Comparison of ENCODE assay signal across 12 cellular contexts in genomic region chr10:3924344-3924743, GRCh38.
DNase-seq lines count a peak whose midpoint lies in the region; ATAC-seq and TF ChIP-seq lines count a peak whose summit lies in the region.
"Had no signal": no experiment of that assay in that cellular context is flagged by ENCODE, and none has a peak within 500 bp of the region (broad histone marks: within the 10 kb centered on the region; RNA-seq: fewer than 3 reads in every experiment).

No MANE protein-coding gene starts in this region.

- CTCF ChIA-PET in MCF 10A (lab: Yijun Ruan, JAX), result no interaction called here

- no peaks in the 10 kb centered on the region for H3K9me3 ChIP-seq in breast epithelium
- H3K9me3 ChIP-seq: body of pancreas had no signal

- H3K27ac ChIP-seq in breast epithelium, result no peak overlapping the region
- H3K27ac ChIP-seq: A549, body of pancreas, neural progenitor cell had no signal

- peaks cover 6% of the 10 kb centered on the region for H3K4me1 Mint-ChIP-seq in MCF 10A (ENCODE audit: insufficient read depth, unreplicated experiment)
- H3K4me1 Mint-ChIP-seq in type B pancreatic cell (ENCODE audit: unreplicated experiment), result peaks cover 12% of the 10 kb centered on the region

- POLR2A ChIA-PET in MCF 10A (lab: Yijun Ruan, JAX), result interaction anchor here (1.2 kb wide), 1 partner anchor 141 kb away, joined by 3 read pairs; no protein-coding TSS in a partner anchor

- H3K4me3 Mint-ChIP-seq in MCF 10A (ENCODE audit: unreplicated experiment) (no peak overlapping the region), type B pancreatic cell (no peak overlapping the region)
- H3K4me3 Mint-ChIP-seq: neural progenitor cell had no signal

- no peaks in the 10 kb centered on the region for H3K36me3 Mint-ChIP-seq in MCF 10A (ENCODE audit: insufficient read depth, unreplicated experiment)
- no peaks in the 10 kb centered on the region for H3K36me3 Mint-ChIP-seq in type B pancreatic cell
- H3K36me3 Mint-ChIP-seq: neural progenitor cell had no signal

- TF ChIP-seq CTCF in MCF 10A (IDR thresholded peaks at IDR 0.05; ENCODE audit: unreplicated experiment) (no peak), breast epithelium (IDR thresholded peaks at IDR 0.05) (no peak), type B pancreatic cell (conservative IDR thresholded peaks at IDR 0.05) (no peak)

- H3K9me3 Mint-ChIP-seq in MCF 10A (ENCODE audit: unreplicated experiment) (no peaks in the 10 kb centered on the region), type B pancreatic cell (peaks cover 5% of the 10 kb centered on the region)

- H3K27ac Mint-ChIP-seq in MCF 10A (ENCODE audit: low read depth, unreplicated experiment) (peak overlapping the region; percentile 78), type B pancreatic cell (peak overlapping the region; percentile 37)
- H3K27ac Mint-ChIP-seq: neural progenitor cell had no signal

- ATAC-seq in HG03565 (IDR thresholded peaks at IDR 0.05; ENCODE audit: unreplicated experiment), result no peak
- ATAC-seq: A549, body of pancreas had no signal

- BruUV-seq in MCF 10A (replicated peaks; lab: Mats Ljungman, UMichigan), result no TSS peak

- H3K27me3 Mint-ChIP-seq in MCF 10A (ENCODE audit: insufficient read depth, unreplicated experiment), result no peaks in the 10 kb centered on the region
- no peaks in the 10 kb centered on the region for H3K27me3 Mint-ChIP-seq in type B pancreatic cell

- intact Hi-C loops in MCF 10A (cut with micrococcal nuclease), result no loop called here
- intact Hi-C loops in breast epithelium (cut with DNase I; ENCODE audit: low total_unique reads), result no loop called here

- H3K4me3 ChIP-seq in breast epithelium, result no peak overlapping the region
- H3K4me3 ChIP-seq: A549, body of pancreas, neural progenitor cell had no signal

- H3K27me3 ChIP-seq in breast epithelium, result no peaks in the 10 kb centered on the region
- H3K27me3 ChIP-seq: body of pancreas, neural progenitor cell had no signal

- no peaks in the 10 kb centered on the region for H3K36me3 ChIP-seq in breast epithelium
- H3K36me3 ChIP-seq: neural progenitor cell had no signal

- H3K4me1 ChIP-seq in breast epithelium, result no peaks in the 10 kb centered on the region
- H3K4me1 ChIP-seq: A549, body of pancreas, neural progenitor cell had no signal

- DNase-seq in MCF 10A (ENCODE audit: unreplicated experiment) (peak; percentile 73), breast epithelium (ENCODE audit: low spot score in 2 of 2) (no peak), amniotic epithelial cell (ENCODE audit: low read depth) (peak; percentile 88), glomerular endothelial cell (ENCODE audit: extremely low read depth, low read depth, low spot score) (peak; percentile 99), type B pancreatic cell (ENCODE audit: extremely low spot score, unreplicated experiment) (no peak), NCI-H2107 treated with DMSO at 0.1 percent for 48 hours (lab: John Stamatoyannopoulos, UW; ENCODE audit: unreplicated experiment) (no peak), inferior parietal cortex (ENCODE audit: extremely low spot score) (no peak)
- DNase-seq: body of pancreas, Karpas-422 had no signal

- no peak for TF ChIP-seq POLR2A in breast epithelium (IDR thresholded peaks at IDR 0.05)

Comparison
In these comparisons a context has a peak if more than half of its experiments do, and no peak if none do; other contexts are left out.
1. DNase-seq: peak in MCF 10A (single experiment), amniotic epithelial cell (single experiment) and glomerular endothelial cell (single experiment); none in breast epithelium (0 of 2), type B pancreatic cell (single experiment), NCI-H2107 treated with DMSO at 0.1 percent for 48 hours (single experiment) and inferior parietal cortex (single experiment).